Comparison of ENCODE assay signal across 15 cellular contexts in genomic region chr3:162984752-162985151, GRCh38.
DNase-seq lines count a peak whose midpoint lies in the region; TF ChIP-seq lines count a peak whose summit lies in the region.
"Had no signal": no experiment of that assay in that cellular context is flagged by ENCODE, and none has a peak within 500 bp of the region (broad histone marks: within the 10 kb centered on the region; RNA-seq: fewer than 3 reads in every experiment).

No MANE protein-coding gene starts in this region.

- in situ Hi-C loops in SK-MEL-5 (cut with HindIII; ENCODE audit: low pct_unique_long_range_greater_than_20kb, low sequenced_read_pairs), result no loop called here

- H3K4me3 Mint-ChIP-seq in HFFc6, result peak overlapping the region; percentile 67; the same call in 1 of the 2 replicates
- no peak overlapping the region for H3K4me3 Mint-ChIP-seq in progenitor cell of endocrine pancreas (ENCODE audit: low read depth)
- H3K4me3 Mint-ChIP-seq: H9 had no signal

- no TSS peak for BruUV-seq in A673 (replicated peaks; lab: Mats Ljungman, UMichigan)

- H3K9me3 ChIP-seq in A673 (ENCODE audit: low read depth, low read length, poor library complexity, severe bottlenecking), result no peaks in the 10 kb centered on the region

- no peak for TF ChIP-seq CTCF in A673 (conservative IDR thresholded peaks at IDR 0.05; ENCODE audit: low read depth, low read length)
- TF ChIP-seq CTCF in HFFc6 (IDR thresholded peaks at IDR 0.05), result no peak
- TF ChIP-seq CTCF in fibroblast of pulmonary artery (IDR thresholded peaks at IDR 0.05; ENCODE audit: low read length, missing control alignments), result no peak
- no peak for TF ChIP-seq CTCF in progenitor cell of endocrine pancreas (IDR thresholded peaks at IDR 0.05; ENCODE audit: unreplicated experiment)

- H3K4me1 ChIP-seq in A673 (ENCODE audit: insufficient read depth, low read length, poor library complexity, severe bottlenecking), result no peaks in the 10 kb centered on the region

- H3K9me3 Mint-ChIP-seq in HFFc6 (peaks cover 14% of the 10 kb centered on the region; the same call in 1 of the 2 replicates), progenitor cell of endocrine pancreas (ENCODE audit: low read depth) (peaks cover 7% of the 10 kb centered on the region)

- no peak overlapping the region for H3K4me3 ChIP-seq in A673 (ENCODE audit: low read depth, low read length, poor library complexity, severe bottlenecking)
- no peak overlapping the region for H3K4me3 ChIP-seq in fibroblast of pulmonary artery (replicated peaks; ENCODE audit: low read depth, low read length)

- H3K27ac ChIP-seq in A673 (ENCODE audit: low read depth, low read length, poor library complexity, severe bottlenecking), result no peak overlapping the region
- H3K27ac ChIP-seq: C4-2B had no signal

- CTCF ChIA-PET in A673 (lab: Charles Lee), result interaction anchor here (0.6 kb wide), 1 partner anchor 717 kb away, joined by 3 read pairs; no protein-coding TSS in a partner anchor

- H3K27me3 Mint-ChIP-seq in HFFc6 (ENCODE audit: insufficient read depth) (no peaks in the 10 kb centered on the region), progenitor cell of endocrine pancreas (no peaks in the 10 kb centered on the region)

- DNase-seq in A673 (ENCODE audit: low spot score) (peak; percentile 14), HFFc6 (no peak), SK-MEL-5 (ENCODE audit: low read depth, low spot score) (peak; percentile 43), fibroblast of pulmonary artery (ENCODE audit: low read depth) (peak; percentile 32), superior temporal gyrus (ENCODE audit: extremely low spot score) (no peak), progenitor cell of endocrine pancreas (ENCODE audit: low spot score, unreplicated experiment) (no peak)
- DNase-seq in activated CD4-positive, alpha-beta T cell treated with anti-CD3 and anti-CD28 coated beads for 1 hour, result no peak
- DNase-seq in stimulated activated CD4-positive, alpha-beta T cell treated with anti-CD3 and anti-CD28 coated beads, Interleukin-4, amount 100 ng/mL, for 4 hours, result no peak
- DNase-seq: 8988T, DMS153, H9, NCI-H146, NCI-H226, SHP77 treated with DMSO at 0.1 percent for 48 hours had no signal

- H3K4me1 Mint-ChIP-seq in HFFc6 (ENCODE audit: low read depth), result peaks cover 20% of the 10 kb centered on the region; the same call in 1 of the 2 replicates
- H3K4me1 Mint-ChIP-seq in progenitor cell of endocrine pancreas (ENCODE audit: low read depth), result no peaks in the 10 kb centered on the region
- H3K4me1 Mint-ChIP-seq: H9 had no signal

- H3K27ac Mint-ChIP-seq in HFFc6 (peak overlapping the region; percentile 2; the same call in 1 of the 2 replicates), progenitor cell of endocrine pancreas (no peak overlapping the region)
- H3K27ac Mint-ChIP-seq: H9 had no signal

- H3K27me3 ChIP-seq in A673 (replicated peaks; ENCODE audit: insufficient read depth, low read depth, low read length, poor library complexity), result no peaks in the 10 kb centered on the region

- H3K36me3 Mint-ChIP-seq in HFFc6 (ENCODE audit: low read depth) (peaks cover 4% of the 10 kb centered on the region; the same call in 1 of the 2 replicates), progenitor cell of endocrine pancreas (ENCODE audit: insufficient read depth) (no peaks in the 10 kb centered on the region)

- no peaks in the 10 kb centered on the region for H3K36me3 ChIP-seq in A673 (ENCODE audit: insufficient read depth, low read length, poor library complexity, severe bottlenecking)

- POLR2A ChIA-PET in A673 (lab: Charles Lee; ENCODE audit: low non-redundant PET), result no interaction called here

- intact Hi-C loops in A673 (cut with micrococcal nuclease; ENCODE audit: unreplicated experiment), result no loop called here

Comparison
In these comparisons a context has a peak if more than half of its experiments do, and no peak if none do; other contexts are left out.
1. DNase-seq: peak in A673 (single experiment), SK-MEL-5 (single experiment) and fibroblast of pulmonary artery (single experiment); none in HFFc6 (single experiment), activated CD4-positive, alpha-beta T cell treated with anti-CD3 and anti-CD28 coated beads for 1 hour (single experiment), superior temporal gyrus (single experiment), stimulated activated CD4-positive, alpha-beta T cell treated with anti-CD3 and anti-CD28 coated beads, Interleukin-4, amount 100 ng/mL, for 4 hours (0 of 2) and progenitor cell of endocrine pancreas (single experiment).